Comparison of ENCODE assay signal across 1 cellular context in the genomic region with DNA sequence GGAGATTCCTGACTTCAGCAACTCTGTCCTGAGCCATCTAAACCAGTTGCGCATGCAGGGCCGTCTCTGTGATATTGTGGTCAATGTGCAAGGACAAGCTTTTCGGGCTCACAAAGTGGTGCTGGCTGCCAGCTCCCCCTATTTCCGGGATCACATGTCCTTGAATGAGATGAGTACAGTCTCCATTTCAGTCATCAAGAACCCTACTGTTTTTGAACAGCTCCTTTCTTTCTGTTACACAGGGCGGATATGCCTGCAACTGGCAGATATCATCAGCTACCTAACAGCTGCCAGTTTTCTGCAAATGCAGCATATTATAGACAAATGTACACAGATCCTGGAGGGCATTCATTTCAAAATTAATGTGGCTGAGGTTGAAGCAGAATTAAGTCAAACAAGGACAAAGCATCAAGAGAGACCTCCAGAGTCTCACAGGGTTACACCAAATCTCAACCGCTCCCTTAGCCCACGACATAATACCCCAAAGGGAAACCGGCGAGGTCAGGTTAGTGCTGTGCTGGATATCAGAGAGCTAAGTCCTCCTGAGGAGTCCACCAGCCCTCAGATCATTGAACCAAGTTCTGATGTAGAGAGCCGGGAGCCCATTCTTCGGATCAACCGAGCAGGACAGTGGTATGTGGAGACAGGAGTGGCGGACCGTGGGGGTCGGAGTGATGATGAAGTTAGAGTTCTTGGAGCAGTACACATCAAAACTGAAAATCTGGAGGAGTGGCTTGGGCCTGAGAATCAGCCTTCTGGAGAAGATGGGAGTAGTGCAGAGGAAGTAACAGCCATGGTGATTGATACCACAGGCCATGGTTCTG.
A peak's percentile ranks its signal among the peaks of the same experiment; 100 is the strongest.
TF ChIP-seq lines count a peak whose summit lies in the region.

No MANE protein-coding gene starts in this region.

TF ChIP-seq in K562, 482 proteins besides CTCF, POLR2A, EP300 and RAD21 (continues in another document):
- TF ChIP-seq CREBBP (IDR thresholded peaks at IDR 0.05; ENCODE audit: low read depth, low read length) (no peak), ZNF24 (IDR thresholded peaks at IDR 0.05) (no peak), ZNF431 (CRISPR knock-in tag; IDR thresholded peaks at IDR 0.05) (no peak), ARNT (IDR thresholded peaks at IDR 0.05) (no peak), TEAD4 (IDR thresholded peaks at IDR 0.05; ENCODE audit: low read length) (no peak), TEAD4 (CRISPR knock-in tag; IDR thresholded peaks at IDR 0.05; ENCODE audit: borderline replicate concordance) (no peak), RBM34 (IDR thresholded peaks at IDR 0.05; ENCODE audit: borderline replicate concordance, insufficient read depth, low read length) (no peak), ZNF274 (IDR thresholded peaks at IDR 0.05; ENCODE audit: borderline replicate concordance, low read depth, low read length) (no peak), TAF7 (tag; IDR thresholded peaks at IDR 0.05) (no peak), TAF9B (IDR thresholded peaks at IDR 0.05; ENCODE audit: partially characterized antibody) (peak; percentile 51), MAFK (IDR thresholded peaks at IDR 0.05; ENCODE audit: low read length) (peak; percentile 74), CBFA2T3 (IDR thresholded peaks at IDR 0.05) (peak; percentile 44; the same call in 1 of the 2 replicates), SOX6 (IDR thresholded peaks at IDR 0.05) (no peak), ETV5 (CRISPR knock-in tag; IDR thresholded peaks at IDR 0.05; ENCODE audit: low read depth) (peak; percentile 22; the same call in 1 of the 2 replicates), ZFX (CRISPR knock-in tag; IDR thresholded peaks at IDR 0.05) (no peak), PRPF4 (IDR thresholded peaks at IDR 0.05; ENCODE audit: insufficient read depth, low read depth, low read length, poor library complexity, severe bottlenecking) (no peak), SIX5 (IDR thresholded peaks at IDR 0.05; ENCODE audit: borderline replicate concordance in 1 of 2, insufficient read depth in 1 of 2, low read depth in 1 of 2, low read length in 2 of 2) (no peak), NFIX (CRISPR knock-in tag; IDR thresholded peaks at IDR 0.05; ENCODE audit: low read depth) (no peak), ETV1 (tag; conservative IDR thresholded peaks at IDR 0.05; ENCODE audit: low read depth) (peak; percentile 30; the same call in 1 of the 2 replicates)
- TF ChIP-seq, protein P1, sequence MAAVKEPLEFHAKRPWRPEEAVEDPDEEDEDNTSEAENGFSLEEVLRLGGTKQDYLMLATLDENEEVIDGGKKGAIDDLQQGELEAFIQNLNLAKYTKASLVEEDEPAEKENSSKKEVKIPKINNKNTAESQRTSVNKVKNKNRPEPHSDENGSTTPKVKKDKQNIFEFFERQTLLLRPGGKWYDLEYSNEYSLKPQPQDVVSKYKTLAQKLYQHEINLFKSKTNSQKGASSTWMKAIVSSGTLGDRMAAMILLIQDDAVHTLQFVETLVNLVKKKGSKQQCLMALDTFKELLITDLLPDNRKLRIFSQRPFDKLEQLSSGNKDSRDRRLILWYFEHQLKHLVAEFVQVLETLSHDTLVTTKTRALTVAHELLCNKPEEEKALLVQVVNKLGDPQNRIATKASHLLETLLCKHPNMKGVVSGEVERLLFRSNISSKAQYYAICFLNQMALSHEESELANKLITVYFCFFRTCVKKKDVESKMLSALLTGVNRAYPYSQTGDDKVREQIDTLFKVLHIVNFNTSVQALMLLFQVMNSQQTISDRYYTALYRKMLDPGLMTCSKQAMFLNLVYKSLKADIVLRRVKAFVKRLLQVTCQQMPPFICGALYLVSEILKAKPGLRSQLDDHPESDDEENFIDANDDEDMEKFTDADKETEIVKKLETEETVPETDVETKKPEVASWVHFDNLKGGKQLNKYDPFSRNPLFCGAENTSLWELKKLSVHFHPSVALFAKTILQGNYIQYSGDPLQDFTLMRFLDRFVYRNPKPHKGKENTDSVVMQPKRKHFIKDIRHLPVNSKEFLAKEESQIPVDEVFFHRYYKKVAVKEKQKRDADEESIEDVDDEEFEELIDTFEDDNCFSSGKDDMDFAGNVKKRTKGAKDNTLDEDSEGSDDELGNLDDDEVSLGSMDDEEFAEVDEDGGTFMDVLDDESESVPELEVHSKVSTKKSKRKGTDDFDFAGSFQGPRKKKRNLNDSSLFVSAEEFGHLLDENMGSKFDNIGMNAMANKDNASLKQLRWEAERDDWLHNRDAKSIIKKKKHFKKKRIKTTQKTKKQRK (IDR thresholded peaks at IDR 0.05; ENCODE audit: borderline replicate concordance, low read depth, low read length), result no peak
- TF ChIP-seq, protein P2, sequence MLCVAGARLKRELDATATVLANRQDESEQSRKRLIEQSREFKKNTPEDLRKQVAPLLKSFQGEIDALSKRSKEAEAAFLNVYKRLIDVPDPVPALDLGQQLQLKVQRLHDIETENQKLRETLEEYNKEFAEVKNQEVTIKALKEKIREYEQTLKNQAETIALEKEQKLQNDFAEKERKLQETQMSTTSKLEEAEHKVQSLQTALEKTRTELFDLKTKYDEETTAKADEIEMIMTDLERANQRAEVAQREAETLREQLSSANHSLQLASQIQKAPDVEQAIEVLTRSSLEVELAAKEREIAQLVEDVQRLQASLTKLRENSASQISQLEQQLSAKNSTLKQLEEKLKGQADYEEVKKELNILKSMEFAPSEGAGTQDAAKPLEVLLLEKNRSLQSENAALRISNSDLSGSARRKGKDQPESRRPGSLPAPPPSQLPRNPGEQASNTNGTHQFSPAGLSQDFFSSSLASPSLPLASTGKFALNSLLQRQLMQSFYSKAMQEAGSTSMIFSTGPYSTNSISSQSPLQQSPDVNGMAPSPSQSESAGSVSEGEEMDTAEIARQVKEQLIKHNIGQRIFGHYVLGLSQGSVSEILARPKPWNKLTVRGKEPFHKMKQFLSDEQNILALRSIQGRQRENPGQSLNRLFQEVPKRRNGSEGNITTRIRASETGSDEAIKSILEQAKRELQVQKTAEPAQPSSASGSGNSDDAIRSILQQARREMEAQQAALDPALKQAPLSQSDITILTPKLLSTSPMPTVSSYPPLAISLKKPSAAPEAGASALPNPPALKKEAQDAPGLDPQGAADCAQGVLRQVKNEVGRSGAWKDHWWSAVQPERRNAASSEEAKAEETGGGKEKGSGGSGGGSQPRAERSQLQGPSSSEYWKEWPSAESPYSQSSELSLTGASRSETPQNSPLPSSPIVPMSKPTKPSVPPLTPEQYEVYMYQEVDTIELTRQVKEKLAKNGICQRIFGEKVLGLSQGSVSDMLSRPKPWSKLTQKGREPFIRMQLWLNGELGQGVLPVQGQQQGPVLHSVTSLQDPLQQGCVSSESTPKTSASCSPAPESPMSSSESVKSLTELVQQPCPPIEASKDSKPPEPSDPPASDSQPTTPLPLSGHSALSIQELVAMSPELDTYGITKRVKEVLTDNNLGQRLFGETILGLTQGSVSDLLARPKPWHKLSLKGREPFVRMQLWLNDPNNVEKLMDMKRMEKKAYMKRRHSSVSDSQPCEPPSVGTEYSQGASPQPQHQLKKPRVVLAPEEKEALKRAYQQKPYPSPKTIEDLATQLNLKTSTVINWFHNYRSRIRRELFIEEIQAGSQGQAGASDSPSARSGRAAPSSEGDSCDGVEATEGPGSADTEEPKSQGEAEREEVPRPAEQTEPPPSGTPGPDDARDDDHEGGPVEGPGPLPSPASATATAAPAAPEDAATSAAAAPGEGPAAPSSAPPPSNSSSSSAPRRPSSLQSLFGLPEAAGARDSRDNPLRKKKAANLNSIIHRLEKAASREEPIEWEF (CRISPR knock-in tag; IDR thresholded peaks at IDR 0.05), result no peak
- TF ChIP-seq, protein P3, sequence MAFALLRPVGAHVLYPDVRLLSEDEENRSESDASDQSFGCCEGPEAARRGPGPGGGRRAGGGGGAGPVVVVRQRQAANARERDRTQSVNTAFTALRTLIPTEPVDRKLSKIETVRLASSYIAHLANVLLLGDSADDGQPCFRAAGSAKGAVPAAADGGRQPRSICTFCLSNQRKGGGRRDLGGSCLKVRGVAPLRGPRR (CRISPR knock-in tag; IDR thresholded peaks at IDR 0.05), result no peak
- TF ChIP-seq, protein P4, sequence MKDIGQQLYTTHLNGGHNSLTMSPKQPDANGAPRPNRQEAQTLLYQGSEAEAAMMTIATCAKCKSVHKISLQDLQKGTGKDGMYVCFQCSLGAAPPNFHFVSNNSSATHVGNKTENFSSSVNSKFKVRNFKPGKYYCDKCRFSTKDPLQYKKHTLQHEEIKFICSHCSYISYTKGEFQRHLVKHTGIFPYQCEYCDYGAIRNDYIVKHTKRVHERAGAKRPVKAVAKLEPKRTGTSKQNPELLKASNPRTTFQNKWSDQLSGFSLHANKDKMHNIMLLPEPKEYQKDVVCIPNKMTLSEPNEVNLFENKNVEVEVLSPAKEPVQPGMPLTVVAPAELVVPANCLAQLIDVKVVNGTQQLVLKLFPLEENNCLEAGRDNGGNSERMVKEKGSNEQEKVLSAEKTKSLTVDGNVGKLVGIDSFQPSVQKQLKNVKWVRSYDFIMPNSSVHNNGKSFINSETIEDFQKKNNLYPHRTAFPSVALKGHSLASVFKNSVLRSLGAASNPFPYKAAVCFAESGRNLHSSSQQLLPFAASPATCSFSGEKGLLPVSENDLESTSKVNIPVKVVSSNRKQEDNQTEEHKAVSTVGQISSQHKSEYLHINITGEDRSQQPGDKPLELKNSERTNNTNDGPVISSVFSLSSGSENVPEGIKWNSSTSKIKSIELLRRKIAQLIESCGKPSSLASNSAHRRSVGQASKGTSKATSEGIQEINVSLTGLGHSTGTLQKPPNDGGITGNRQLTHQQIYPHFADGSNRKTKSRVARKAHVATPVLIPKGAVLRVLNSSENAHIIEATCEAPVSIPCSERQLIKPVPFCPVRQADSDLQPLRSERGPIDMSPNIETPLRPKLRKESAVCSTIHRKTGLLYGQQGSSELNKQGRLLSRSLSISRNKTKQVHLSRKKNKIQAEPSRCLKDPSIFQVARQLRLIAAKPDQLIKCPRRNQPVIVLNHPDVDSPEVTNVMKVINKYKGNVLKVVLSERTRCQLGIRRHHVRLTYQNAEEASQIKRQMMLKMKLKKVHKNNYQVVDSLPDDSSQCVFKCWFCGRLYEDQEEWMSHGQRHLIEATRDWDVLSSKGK (CRISPR knock-in tag; IDR thresholded peaks at IDR 0.05), result no peak
- TF ChIP-seq, protein P5, sequence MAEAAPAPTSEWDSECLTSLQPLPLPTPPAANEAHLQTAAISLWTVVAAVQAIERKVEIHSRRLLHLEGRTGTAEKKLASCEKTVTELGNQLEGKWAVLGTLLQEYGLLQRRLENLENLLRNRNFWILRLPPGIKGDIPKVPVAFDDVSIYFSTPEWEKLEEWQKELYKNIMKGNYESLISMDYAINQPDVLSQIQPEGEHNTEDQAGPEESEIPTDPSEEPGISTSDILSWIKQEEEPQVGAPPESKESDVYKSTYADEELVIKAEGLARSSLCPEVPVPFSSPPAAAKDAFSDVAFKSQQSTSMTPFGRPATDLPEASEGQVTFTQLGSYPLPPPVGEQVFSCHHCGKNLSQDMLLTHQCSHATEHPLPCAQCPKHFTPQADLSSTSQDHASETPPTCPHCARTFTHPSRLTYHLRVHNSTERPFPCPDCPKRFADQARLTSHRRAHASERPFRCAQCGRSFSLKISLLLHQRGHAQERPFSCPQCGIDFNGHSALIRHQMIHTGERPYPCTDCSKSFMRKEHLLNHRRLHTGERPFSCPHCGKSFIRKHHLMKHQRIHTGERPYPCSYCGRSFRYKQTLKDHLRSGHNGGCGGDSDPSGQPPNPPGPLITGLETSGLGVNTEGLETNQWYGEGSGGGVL (CRISPR knock-in tag; IDR thresholded peaks at IDR 0.05), result no peak
- TF ChIP-seq, protein P6, sequence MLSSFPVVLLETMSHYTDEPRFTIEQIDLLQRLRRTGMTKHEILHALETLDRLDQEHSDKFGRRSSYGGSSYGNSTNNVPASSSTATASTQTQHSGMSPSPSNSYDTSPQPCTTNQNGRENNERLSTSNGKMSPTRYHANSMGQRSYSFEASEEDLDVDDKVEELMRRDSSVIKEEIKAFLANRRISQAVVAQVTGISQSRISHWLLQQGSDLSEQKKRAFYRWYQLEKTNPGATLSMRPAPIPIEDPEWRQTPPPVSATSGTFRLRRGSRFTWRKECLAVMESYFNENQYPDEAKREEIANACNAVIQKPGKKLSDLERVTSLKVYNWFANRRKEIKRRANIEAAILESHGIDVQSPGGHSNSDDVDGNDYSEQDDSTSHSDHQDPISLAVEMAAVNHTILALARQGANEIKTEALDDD (IDR thresholded peaks at IDR 0.05), result no peak
- TF ChIP-seq, protein P7, sequence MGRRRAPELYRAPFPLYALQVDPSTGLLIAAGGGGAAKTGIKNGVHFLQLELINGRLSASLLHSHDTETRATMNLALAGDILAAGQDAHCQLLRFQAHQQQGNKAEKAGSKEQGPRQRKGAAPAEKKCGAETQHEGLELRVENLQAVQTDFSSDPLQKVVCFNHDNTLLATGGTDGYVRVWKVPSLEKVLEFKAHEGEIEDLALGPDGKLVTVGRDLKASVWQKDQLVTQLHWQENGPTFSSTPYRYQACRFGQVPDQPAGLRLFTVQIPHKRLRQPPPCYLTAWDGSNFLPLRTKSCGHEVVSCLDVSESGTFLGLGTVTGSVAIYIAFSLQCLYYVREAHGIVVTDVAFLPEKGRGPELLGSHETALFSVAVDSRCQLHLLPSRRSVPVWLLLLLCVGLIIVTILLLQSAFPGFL (CRISPR knock-in tag; IDR thresholded peaks at IDR 0.05), result no peak
- TF ChIP-seq, protein P8, sequence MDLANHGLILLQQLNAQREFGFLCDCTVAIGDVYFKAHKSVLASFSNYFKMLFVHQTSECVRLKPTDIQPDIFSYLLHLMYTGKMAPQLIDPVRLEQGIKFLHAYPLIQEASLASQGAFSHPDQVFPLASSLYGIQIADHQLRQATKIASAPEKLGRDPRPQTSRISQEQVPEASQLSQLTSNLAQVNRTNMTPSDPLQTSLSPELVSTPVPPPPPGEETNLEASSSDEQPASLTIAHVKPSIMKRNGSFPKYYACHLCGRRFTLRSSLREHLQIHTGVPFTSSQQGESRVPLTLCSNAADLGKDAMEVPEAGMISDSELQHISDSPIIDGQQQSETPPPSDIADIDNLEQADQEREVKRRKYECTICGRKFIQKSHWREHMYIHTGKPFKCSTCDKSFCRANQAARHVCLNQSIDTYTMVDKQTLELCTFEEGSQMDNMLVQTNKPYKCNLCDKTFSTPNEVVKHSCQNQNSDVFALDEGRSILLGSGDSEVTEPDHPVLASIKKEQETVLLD (IDR thresholded peaks at IDR 0.05), result no peak
- TF ChIP-seq, protein P9, sequence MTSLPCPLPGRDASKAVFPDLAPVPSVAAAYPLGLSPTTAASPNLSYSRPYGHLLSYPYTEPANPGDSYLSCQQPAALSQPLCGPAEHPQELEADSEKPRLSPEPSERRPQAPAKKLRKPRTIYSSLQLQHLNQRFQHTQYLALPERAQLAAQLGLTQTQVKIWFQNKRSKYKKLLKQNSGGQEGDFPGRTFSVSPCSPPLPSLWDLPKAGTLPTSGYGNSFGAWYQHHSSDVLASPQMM (CRISPR knock-in tag; IDR thresholded peaks at IDR 0.05), result no peak
- TF ChIP-seq, protein P10, sequence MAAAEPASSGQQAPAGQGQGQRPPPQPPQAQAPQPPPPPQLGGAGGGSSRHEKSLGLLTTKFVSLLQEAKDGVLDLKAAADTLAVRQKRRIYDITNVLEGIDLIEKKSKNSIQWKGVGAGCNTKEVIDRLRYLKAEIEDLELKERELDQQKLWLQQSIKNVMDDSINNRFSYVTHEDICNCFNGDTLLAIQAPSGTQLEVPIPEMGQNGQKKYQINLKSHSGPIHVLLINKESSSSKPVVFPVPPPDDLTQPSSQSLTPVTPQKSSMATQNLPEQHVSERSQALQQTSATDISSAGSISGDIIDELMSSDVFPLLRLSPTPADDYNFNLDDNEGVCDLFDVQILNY (CRISPR knock-in tag; IDR thresholded peaks at IDR 0.05), result no peak
- TF ChIP-seq, protein P11, sequence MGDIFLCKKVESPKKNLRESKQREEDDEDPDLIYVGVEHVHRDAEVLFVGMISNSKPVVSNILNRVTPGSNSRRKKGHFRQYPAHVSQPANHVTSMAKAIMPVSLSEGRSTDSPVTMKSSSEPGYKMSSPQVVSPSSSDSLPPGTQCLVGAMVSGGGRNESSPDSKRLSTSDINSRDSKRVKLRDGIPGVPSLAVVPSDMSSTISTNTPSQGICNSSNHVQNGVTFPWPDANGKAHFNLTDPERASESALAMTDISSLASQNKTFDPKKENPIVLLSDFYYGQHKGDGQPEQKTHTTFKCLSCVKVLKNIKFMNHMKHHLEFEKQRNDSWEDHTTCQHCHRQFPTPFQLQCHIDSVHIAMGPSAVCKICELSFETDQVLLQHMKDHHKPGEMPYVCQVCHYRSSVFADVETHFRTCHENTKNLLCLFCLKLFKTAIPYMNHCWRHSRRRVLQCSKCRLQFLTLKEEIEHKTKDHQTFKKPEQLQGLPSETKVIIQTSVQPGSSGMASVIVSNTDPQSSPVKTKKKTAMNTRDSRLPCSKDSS (IDR thresholded peaks at IDR 0.05; ENCODE audit: low read depth, partially characterized antibody), result no peak
